1 cellular context compared by ENCODE assay signal in the genomic region with DNA sequence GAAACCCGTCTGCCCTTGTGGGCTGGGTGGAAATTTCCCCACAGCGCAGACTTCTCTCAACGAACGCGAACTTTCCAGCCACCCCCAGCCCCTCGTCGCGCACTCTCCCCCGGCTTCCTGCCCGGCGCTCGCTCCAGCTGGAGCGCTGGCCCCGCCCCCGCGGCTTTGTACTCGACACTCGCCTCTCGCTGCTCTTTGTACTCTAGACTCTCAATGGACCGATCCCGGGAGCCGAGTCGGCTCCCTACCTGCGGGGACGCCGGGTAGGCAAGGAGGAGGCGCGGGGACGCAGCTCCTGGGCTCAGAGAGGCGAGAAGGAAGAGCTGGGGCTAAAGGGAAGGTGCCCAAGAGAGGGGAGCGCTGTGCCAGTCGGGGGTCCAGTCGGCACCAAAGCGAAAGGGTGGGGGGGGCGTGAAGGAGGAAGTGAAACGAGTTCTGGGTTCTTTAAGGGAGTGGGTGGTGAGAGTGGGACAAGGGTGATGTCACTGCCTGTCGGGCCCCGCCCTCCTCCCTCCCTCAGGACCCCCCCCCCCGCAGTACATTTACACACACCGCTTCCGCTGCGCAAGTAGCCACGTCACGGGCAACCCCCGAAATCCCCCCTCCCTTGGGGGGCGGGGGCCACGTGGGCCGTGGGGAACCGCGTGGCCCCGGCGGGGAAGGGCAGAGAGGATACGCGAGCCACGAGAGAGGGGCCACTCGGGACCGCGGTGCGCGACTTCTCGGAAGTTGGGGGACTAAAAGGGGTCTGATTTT.
TF ChIP-seq lines count a peak whose summit lies in the region.

No MANE protein-coding gene starts in this region.

TF ChIP-seq in HepG2, 621 proteins besides CTCF, POLR2A, EP300 and RAD21 (continued from another document and continues in another):
- TF ChIP-seq, protein P1, sequence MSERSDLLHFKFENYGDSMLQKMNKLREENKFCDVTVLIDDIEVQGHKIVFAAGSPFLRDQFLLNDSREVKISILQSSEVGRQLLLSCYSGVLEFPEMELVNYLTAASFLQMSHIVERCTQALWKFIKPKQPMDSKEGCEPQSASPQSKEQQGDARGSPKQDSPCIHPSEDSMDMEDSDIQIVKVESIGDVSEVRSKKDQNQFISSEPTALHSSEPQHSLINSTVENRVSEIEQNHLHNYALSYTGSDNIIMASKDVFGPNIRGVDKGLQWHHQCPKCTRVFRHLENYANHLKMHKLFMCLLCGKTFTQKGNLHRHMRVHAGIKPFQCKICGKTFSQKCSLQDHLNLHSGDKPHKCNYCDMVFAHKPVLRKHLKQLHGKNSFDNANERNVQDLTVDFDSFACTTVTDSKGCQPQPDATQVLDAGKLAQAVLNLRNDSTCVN (CRISPR knock-in tag; IDR thresholded peaks at IDR 0.05; ENCODE audit: borderline replicate concordance): no peak
- TF ChIP-seq ZNF343 (CRISPR knock-in tag; IDR thresholded peaks at IDR 0.05): 0 out of 2 replicates have a peak, but pooled peaks have one; percentile 32
- no peak for TF ChIP-seq TBL1XR1 (IDR thresholded peaks at IDR 0.05; ENCODE audit: borderline replicate concordance, low read length, partially characterized antibody)
- TF ChIP-seq ZSCAN9 (CRISPR knock-in tag; IDR thresholded peaks at IDR 0.05; ENCODE audit: borderline replicate concordance): no peak
- TF ChIP-seq, protein P2, sequence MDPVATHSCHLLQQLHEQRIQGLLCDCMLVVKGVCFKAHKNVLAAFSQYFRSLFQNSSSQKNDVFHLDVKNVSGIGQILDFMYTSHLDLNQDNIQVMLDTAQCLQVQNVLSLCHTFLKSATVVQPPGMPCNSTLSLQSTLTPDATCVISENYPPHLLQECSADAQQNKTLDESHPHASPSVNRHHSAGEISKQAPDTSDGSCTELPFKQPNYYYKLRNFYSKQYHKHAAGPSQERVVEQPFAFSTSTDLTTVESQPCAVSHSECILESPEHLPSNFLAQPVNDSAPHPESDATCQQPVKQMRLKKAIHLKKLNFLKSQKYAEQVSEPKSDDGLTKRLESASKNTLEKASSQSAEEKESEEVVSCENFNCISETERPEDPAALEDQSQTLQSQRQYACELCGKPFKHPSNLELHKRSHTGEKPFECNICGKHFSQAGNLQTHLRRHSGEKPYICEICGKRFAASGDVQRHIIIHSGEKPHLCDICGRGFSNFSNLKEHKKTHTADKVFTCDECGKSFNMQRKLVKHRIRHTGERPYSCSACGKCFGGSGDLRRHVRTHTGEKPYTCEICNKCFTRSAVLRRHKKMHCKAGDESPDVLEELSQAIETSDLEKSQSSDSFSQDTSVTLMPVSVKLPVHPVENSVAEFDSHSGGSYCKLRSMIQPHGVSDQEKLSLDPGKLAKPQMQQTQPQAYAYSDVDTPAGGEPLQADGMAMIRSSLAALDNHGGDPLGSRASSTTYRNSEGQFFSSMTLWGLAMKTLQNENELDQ (CRISPR knock-in tag; IDR thresholded peaks at IDR 0.05; ENCODE audit: borderline replicate concordance): no peak
- TF ChIP-seq SP2 (CRISPR knock-in tag; IDR thresholded peaks at IDR 0.05): peak; percentile 50
- no peak for TF ChIP-seq PAX8 (CRISPR knock-in tag; IDR thresholded peaks at IDR 0.05; ENCODE audit: borderline replicate concordance)
- TF ChIP-seq ZNF333 (CRISPR knock-in tag; IDR thresholded peaks at IDR 0.05; ENCODE audit: borderline replicate concordance): no peak
- TF ChIP-seq, protein P3, sequence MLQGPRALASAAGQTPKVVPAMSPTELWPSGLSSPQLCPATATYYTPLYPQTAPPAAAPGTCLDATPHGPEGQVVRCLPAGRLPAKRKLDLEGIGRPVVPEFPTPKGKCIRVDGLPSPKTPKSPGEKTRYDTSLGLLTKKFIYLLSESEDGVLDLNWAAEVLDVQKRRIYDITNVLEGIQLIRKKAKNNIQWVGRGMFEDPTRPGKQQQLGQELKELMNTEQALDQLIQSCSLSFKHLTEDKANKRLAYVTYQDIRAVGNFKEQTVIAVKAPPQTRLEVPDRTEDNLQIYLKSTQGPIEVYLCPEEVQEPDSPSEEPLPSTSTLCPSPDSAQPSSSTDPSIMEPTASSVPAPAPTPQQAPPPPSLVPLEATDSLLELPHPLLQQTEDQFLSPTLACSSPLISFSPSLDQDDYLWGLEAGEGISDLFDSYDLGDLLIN (CRISPR knock-in tag; IDR thresholded peaks at IDR 0.05; ENCODE audit: borderline replicate concordance): no peak
- TF ChIP-seq HDAC2 (CRISPR knock-in tag; IDR thresholded peaks at IDR 0.05): peak; percentile 3; the same call in 1 of the 2 replicates
- TF ChIP-seq TSC22D2 (CRISPR knock-in tag; IDR thresholded peaks at IDR 0.05; ENCODE audit: borderline replicate concordance): no peak
- TF ChIP-seq, protein P4, sequence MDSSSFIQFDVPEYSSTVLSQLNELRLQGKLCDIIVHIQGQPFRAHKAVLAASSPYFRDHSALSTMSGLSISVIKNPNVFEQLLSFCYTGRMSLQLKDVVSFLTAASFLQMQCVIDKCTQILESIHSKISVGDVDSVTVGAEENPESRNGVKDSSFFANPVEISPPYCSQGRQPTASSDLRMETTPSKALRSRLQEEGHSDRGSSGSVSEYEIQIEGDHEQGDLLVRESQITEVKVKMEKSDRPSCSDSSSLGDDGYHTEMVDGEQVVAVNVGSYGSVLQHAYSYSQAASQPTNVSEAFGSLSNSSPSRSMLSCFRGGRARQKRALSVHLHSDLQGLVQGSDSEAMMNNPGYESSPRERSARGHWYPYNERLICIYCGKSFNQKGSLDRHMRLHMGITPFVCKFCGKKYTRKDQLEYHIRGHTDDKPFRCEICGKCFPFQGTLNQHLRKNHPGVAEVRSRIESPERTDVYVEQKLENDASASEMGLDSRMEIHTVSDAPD (CRISPR knock-in tag; IDR thresholded peaks at IDR 0.05): no peak
- TF ChIP-seq ESRRA (CRISPR knock-in tag; IDR thresholded peaks at IDR 0.05; ENCODE audit: low read depth): 0 out of 2 replicates have a peak, but pooled peaks have one; percentile 29
- TF ChIP-seq KLF16 (CRISPR knock-in tag; IDR thresholded peaks at IDR 0.05): 0 out of 4 replicates have a peak, but pooled peaks of 1 of the 2 experiments have one; percentile 9
- no peak; the same call in 1 of the 2 replicates for TF ChIP-seq ZNF839 (CRISPR knock-in tag; IDR thresholded peaks at IDR 0.05; ENCODE audit: borderline replicate concordance)
- no peak; the same call in 1 of the 2 replicates for TF ChIP-seq JDP2 (CRISPR knock-in tag; IDR thresholded peaks at IDR 0.05; ENCODE audit: borderline replicate concordance)
- TF ChIP-seq TEAD3 (CRISPR knock-in tag; optimal IDR thresholded peaks at IDR 0.05; ENCODE audit: borderline replicate concordance): no peak
- TF ChIP-seq, protein P5, sequence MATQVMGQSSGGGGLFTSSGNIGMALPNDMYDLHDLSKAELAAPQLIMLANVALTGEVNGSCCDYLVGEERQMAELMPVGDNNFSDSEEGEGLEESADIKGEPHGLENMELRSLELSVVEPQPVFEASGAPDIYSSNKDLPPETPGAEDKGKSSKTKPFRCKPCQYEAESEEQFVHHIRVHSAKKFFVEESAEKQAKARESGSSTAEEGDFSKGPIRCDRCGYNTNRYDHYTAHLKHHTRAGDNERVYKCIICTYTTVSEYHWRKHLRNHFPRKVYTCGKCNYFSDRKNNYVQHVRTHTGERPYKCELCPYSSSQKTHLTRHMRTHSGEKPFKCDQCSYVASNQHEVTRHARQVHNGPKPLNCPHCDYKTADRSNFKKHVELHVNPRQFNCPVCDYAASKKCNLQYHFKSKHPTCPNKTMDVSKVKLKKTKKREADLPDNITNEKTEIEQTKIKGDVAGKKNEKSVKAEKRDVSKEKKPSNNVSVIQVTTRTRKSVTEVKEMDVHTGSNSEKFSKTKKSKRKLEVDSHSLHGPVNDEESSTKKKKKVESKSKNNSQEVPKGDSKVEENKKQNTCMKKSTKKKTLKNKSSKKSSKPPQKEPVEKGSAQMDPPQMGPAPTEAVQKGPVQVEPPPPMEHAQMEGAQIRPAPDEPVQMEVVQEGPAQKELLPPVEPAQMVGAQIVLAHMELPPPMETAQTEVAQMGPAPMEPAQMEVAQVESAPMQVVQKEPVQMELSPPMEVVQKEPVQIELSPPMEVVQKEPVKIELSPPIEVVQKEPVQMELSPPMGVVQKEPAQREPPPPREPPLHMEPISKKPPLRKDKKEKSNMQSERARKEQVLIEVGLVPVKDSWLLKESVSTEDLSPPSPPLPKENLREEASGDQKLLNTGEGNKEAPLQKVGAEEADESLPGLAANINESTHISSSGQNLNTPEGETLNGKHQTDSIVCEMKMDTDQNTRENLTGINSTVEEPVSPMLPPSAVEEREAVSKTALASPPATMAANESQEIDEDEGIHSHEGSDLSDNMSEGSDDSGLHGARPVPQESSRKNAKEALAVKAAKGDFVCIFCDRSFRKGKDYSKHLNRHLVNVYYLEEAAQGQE (IDR thresholded peaks at IDR 0.05; ENCODE audit: borderline replicate concordance in 1 of 2, low read depth in 1 of 2, low read length in 2 of 2): 0 out of 4 replicates have a peak, but pooled peaks of 1 of the 2 experiments have one; percentile 16
- TF ChIP-seq, protein P6, sequence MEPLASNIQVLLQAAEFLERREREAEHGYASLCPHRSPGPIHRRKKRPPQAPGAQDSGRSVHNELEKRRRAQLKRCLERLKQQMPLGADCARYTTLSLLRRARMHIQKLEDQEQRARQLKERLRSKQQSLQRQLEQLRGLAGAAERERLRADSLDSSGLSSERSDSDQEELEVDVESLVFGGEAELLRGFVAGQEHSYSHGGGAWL (CRISPR knock-in tag; IDR thresholded peaks at IDR 0.05): no peak
- TF ChIP-seq, protein P7, sequence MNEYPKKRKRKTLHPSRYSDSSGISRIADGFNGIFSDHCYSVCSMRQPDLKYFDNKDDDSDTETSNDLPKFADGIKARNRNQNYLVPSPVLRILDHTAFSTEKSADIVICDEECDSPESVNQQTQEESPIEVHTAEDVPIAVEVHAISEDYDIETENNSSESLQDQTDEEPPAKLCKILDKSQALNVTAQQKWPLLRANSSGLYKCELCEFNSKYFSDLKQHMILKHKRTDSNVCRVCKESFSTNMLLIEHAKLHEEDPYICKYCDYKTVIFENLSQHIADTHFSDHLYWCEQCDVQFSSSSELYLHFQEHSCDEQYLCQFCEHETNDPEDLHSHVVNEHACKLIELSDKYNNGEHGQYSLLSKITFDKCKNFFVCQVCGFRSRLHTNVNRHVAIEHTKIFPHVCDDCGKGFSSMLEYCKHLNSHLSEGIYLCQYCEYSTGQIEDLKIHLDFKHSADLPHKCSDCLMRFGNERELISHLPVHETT (CRISPR knock-in tag; conservative IDR thresholded peaks at IDR 0.05): no peak
- peak; percentile 73 for TF ChIP-seq GABPB1 (CRISPR knock-in tag; IDR thresholded peaks at IDR 0.05)
- TF ChIP-seq, protein P8, sequence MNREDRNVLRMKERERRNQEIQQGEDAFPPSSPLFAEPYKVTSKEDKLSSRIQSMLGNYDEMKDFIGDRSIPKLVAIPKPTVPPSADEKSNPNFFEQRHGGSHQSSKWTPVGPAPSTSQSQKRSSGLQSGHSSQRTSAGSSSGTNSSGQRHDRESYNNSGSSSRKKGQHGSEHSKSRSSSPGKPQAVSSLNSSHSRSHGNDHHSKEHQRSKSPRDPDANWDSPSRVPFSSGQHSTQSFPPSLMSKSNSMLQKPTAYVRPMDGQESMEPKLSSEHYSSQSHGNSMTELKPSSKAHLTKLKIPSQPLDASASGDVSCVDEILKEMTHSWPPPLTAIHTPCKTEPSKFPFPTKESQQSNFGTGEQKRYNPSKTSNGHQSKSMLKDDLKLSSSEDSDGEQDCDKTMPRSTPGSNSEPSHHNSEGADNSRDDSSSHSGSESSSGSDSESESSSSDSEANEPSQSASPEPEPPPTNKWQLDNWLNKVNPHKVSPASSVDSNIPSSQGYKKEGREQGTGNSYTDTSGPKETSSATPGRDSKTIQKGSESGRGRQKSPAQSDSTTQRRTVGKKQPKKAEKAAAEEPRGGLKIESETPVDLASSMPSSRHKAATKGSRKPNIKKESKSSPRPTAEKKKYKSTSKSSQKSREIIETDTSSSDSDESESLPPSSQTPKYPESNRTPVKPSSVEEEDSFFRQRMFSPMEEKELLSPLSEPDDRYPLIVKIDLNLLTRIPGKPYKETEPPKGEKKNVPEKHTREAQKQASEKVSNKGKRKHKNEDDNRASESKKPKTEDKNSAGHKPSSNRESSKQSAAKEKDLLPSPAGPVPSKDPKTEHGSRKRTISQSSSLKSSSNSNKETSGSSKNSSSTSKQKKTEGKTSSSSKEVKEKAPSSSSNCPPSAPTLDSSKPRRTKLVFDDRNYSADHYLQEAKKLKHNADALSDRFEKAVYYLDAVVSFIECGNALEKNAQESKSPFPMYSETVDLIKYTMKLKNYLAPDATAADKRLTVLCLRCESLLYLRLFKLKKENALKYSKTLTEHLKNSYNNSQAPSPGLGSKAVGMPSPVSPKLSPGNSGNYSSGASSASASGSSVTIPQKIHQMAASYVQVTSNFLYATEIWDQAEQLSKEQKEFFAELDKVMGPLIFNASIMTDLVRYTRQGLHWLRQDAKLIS (CRISPR knock-in tag; IDR thresholded peaks at IDR 0.05): no peak
- TF ChIP-seq, protein P9, sequence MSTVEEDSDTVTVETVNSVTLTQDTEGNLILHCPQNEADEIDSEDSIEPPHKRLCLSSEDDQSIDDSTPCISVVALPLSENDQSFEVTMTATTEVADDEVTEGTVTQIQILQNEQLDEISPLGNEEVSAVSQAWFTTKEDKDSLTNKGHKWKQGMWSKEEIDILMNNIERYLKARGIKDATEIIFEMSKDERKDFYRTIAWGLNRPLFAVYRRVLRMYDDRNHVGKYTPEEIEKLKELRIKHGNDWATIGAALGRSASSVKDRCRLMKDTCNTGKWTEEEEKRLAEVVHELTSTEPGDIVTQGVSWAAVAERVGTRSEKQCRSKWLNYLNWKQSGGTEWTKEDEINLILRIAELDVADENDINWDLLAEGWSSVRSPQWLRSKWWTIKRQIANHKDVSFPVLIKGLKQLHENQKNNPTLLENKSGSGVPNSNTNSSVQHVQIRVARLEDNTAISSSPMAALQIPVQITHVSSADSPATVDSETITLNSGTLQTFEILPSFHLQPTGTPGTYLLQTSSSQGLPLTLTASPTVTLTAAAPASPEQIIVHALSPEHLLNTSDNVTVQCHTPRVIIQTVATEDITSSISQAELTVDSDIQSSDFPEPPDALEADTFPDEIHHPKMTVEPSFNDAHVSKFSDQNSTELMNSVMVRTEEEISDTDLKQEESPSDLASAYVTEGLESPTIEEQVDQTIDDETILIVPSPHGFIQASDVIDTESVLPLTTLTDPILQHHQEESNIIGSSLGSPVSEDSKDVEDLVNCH (CRISPR knock-in tag; IDR thresholded peaks at IDR 0.05): no peak
- no peak for TF ChIP-seq ZNF24 (IDR thresholded peaks at IDR 0.05)
- no peak for TF ChIP-seq ZNF891 (CRISPR knock-in tag; IDR thresholded peaks at IDR 0.05)
- TF ChIP-seq, protein P10, sequence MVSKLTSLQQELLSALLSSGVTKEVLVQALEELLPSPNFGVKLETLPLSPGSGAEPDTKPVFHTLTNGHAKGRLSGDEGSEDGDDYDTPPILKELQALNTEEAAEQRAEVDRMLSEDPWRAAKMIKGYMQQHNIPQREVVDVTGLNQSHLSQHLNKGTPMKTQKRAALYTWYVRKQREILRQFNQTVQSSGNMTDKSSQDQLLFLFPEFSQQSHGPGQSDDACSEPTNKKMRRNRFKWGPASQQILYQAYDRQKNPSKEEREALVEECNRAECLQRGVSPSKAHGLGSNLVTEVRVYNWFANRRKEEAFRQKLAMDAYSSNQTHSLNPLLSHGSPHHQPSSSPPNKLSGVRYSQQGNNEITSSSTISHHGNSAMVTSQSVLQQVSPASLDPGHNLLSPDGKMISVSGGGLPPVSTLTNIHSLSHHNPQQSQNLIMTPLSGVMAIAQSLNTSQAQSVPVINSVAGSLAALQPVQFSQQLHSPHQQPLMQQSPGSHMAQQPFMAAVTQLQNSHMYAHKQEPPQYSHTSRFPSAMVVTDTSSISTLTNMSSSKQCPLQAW (CRISPR knock-in tag; IDR thresholded peaks at IDR 0.05): peak; percentile 43; the same call in 1 of the 2 replicates
- TF ChIP-seq, protein P11, sequence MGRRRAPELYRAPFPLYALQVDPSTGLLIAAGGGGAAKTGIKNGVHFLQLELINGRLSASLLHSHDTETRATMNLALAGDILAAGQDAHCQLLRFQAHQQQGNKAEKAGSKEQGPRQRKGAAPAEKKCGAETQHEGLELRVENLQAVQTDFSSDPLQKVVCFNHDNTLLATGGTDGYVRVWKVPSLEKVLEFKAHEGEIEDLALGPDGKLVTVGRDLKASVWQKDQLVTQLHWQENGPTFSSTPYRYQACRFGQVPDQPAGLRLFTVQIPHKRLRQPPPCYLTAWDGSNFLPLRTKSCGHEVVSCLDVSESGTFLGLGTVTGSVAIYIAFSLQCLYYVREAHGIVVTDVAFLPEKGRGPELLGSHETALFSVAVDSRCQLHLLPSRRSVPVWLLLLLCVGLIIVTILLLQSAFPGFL (CRISPR knock-in tag; IDR thresholded peaks at IDR 0.05): no peak
- no peak for TF ChIP-seq ZNF775 (CRISPR knock-in tag; IDR thresholded peaks at IDR 0.05; ENCODE audit: borderline replicate concordance)
